1 cellular context compared by ENCODE assay signal in the genomic region with DNA sequence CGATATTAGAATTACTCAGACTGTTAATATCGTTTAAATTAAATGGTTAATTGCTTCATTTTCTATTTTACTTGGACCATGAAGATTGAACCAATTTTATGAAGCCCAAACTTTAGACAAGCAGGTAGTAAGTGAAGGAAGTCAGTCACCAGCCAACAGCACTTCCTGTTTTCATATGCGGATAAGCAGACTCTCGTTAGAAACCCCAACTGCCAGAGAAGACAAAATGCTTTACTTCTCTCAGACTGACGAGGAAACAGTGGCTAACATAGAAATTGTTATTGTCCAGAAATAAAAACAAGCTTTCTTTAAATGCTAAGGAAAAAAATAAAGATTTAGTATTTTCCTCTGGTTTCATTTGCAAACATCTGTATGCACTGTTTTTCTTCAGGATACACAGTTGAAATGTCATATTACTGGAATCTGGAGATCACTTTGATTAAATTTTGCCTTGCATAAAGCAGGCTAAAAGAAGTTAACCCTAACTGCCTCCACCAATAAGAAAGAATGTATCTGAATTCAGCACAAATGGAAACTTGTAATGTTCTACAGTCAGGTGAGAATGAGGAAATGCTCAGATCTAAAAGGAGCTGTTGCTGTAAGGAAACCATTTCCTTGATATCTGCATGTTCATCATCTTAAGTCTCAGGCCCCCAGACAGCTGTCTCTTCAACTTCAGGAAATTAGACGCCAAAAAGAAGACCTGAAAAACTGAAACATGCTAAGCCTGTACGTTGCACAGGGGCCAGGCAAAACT.
TF ChIP-seq lines count a peak whose summit lies in the region.

No MANE protein-coding gene starts in this region.

TF ChIP-seq in K562, 482 proteins besides CTCF, POLR2A, EP300 and RAD21 (continued from another document and continues in another):
- 0 out of 6 replicates have a peak, but pooled peaks of 1 of the 3 experiments have one; percentile 5 for TF ChIP-seq ZBTB11 (CRISPR knock-in tag; IDR thresholded peaks at IDR 0.05)
- no peak for TF ChIP-seq CEBPB (tag; IDR thresholded peaks at IDR 0.05)
- no peak for TF ChIP-seq POLR2G (IDR thresholded peaks at IDR 0.05; ENCODE audit: low read depth, low read length)
- peak; percentile 49; the same call in 1 of the 2 replicates for TF ChIP-seq ELF2 (CRISPR knock-in tag; IDR thresholded peaks at IDR 0.05)
- TF ChIP-seq ZBTB5 (IDR thresholded peaks at IDR 0.05) = no peak
- no peak for TF ChIP-seq ZNF282 (CRISPR knock-in tag; IDR thresholded peaks at IDR 0.05)
- peak; percentile 79 for TF ChIP-seq BRD4 (IDR thresholded peaks at IDR 0.05)
- peak in 1 of 2 experiments; percentile 69; a peak in 2 of 4 replicates for TF ChIP-seq ZNF639 (CRISPR knock-in tag; conservative IDR thresholded peaks at IDR 0.05 in 1 of 2, IDR thresholded peaks at IDR 0.05 in 1 of 2)
- peak in 1 of 2 experiments; percentile 61; a peak in 2 of 4 replicates for TF ChIP-seq ETV6 (IDR thresholded peaks at IDR 0.05; ENCODE audit: borderline replicate concordance in 1 of 2, low read depth in 2 of 2, low read length in 1 of 2)
- no peak for TF ChIP-seq ETV6 (CRISPR knock-in tag; IDR thresholded peaks at IDR 0.05; ENCODE audit: borderline replicate concordance)
- TF ChIP-seq GABPA (tag; conservative IDR thresholded peaks at IDR 0.05; ENCODE audit: low read depth) = peak; percentile 70
- no peak for TF ChIP-seq JUN (IDR thresholded peaks at IDR 0.05; ENCODE audit: borderline replicate concordance, low read depth, low read length)
- no peak for TF ChIP-seq JUN (CRISPR knock-in tag; IDR thresholded peaks at IDR 0.05; ENCODE audit: borderline replicate concordance)
- peak; percentile 73 for TF ChIP-seq ZNF766 (CRISPR knock-in tag; conservative IDR thresholded peaks at IDR 0.05)
- TF ChIP-seq CHD2 (IDR thresholded peaks at IDR 0.05; ENCODE audit: low read depth, low read length) = no peak
- no peak for TF ChIP-seq BDP1 (IDR thresholded peaks at IDR 0.05; ENCODE audit: insufficient read depth, insufficient read length)
- no peak; the same call in 1 of the 2 replicates for TF ChIP-seq DMBX1 (CRISPR knock-in tag; IDR thresholded peaks at IDR 0.05; ENCODE audit: borderline replicate concordance)
- peak; percentile 42; the same call in 1 of the 2 replicates for TF ChIP-seq PKNOX1 (IDR thresholded peaks at IDR 0.05)
- no peak for TF ChIP-seq PBX2 (CRISPR knock-in tag; IDR thresholded peaks at IDR 0.05; ENCODE audit: low read depth)
- peak; percentile 37; the same call in 1 of the 2 replicates for TF ChIP-seq PBX2 (tag; conservative IDR thresholded peaks at IDR 0.05; ENCODE audit: low read depth)
- TF ChIP-seq GTF2A2 (tag; IDR thresholded peaks at IDR 0.05) = 0 out of 2 replicates have a peak, but pooled peaks have one; percentile 9
- TF ChIP-seq IRF1 (CRISPR knock-in tag; IDR thresholded peaks at IDR 0.05; ENCODE audit: borderline replicate concordance) = no peak
- peak; percentile 22 for TF ChIP-seq ASH1L (IDR thresholded peaks at IDR 0.05; ENCODE audit: borderline replicate concordance, low read depth, partially characterized antibody)
- TF ChIP-seq PHTF2 (CRISPR knock-in tag; IDR thresholded peaks at IDR 0.05) = no peak
- peak; percentile 44; the same call in 1 of the 2 replicates for TF ChIP-seq CXXC5 (CRISPR knock-in tag; IDR thresholded peaks at IDR 0.05)
- no peak for TF ChIP-seq CEBPG (CRISPR knock-in tag; IDR thresholded peaks at IDR 0.05)
- TF ChIP-seq CEBPG (tag; conservative IDR thresholded peaks at IDR 0.05 in 1 of 2, IDR thresholded peaks at IDR 0.05 in 1 of 2) = 0 out of 4 replicates have a peak, but pooled peaks of 1 of the 2 experiments have one; percentile 9
- TF ChIP-seq KDM5B (IDR thresholded peaks at IDR 0.05; ENCODE audit: insufficient replicate concordance, low read depth, low read length) = peak; percentile 3
- TF ChIP-seq, protein P1, sequence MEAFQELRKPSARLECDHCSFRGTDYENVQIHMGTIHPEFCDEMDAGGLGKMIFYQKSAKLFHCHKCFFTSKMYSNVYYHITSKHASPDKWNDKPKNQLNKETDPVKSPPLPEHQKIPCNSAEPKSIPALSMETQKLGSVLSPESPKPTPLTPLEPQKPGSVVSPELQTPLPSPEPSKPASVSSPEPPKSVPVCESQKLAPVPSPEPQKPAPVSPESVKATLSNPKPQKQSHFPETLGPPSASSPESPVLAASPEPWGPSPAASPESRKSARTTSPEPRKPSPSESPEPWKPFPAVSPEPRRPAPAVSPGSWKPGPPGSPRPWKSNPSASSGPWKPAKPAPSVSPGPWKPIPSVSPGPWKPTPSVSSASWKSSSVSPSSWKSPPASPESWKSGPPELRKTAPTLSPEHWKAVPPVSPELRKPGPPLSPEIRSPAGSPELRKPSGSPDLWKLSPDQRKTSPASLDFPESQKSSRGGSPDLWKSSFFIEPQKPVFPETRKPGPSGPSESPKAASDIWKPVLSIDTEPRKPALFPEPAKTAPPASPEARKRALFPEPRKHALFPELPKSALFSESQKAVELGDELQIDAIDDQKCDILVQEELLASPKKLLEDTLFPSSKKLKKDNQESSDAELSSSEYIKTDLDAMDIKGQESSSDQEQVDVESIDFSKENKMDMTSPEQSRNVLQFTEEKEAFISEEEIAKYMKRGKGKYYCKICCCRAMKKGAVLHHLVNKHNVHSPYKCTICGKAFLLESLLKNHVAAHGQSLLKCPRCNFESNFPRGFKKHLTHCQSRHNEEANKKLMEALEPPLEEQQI (IDR thresholded peaks at IDR 0.05) = peak; percentile 18; the same call in 1 of the 2 replicates
- no peak for TF ChIP-seq E4F1 (CRISPR knock-in tag; IDR thresholded peaks at IDR 0.05; ENCODE audit: borderline replicate concordance)
- TF ChIP-seq, protein P2, sequence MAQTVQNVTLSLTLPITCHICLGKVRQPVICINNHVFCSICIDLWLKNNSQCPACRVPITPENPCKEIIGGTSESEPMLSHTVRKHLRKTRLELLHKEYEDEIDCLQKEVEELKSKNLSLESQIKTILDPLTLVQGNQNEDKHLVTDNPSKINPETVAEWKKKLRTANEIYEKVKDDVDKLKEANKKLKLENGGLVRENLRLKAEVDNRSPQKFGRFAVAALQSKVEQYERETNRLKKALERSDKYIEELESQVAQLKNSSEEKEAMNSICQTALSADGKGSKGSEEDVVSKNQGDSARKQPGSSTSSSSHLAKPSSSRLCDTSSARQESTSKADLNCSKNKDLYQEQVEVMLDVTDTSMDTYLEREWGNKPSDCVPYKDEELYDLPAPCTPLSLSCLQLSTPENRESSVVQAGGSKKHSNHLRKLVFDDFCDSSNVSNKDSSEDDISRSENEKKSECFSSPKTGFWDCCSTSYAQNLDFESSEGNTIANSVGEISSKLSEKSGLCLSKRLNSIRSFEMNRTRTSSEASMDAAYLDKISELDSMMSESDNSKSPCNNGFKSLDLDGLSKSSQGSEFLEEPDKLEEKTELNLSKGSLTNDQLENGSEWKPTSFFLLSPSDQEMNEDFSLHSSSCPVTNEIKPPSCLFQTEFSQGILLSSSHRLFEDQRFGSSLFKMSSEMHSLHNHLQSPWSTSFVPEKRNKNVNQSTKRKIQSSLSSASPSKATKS (CRISPR knock-in tag; IDR thresholded peaks at IDR 0.05) = no peak
- no peak for TF ChIP-seq ZNF77 (CRISPR knock-in tag; IDR thresholded peaks at IDR 0.05)
- no peak for TF ChIP-seq SIX5 (IDR thresholded peaks at IDR 0.05; ENCODE audit: borderline replicate concordance in 1 of 2, insufficient read depth in 1 of 2, low read depth in 1 of 2, low read length in 2 of 2)
- TF ChIP-seq L3MBTL2 (IDR thresholded peaks at IDR 0.05) = 0 out of 2 replicates have a peak, but pooled peaks have one; percentile 12
- TF ChIP-seq NR1H2 (CRISPR knock-in tag; IDR thresholded peaks at IDR 0.05) = no peak
- TF ChIP-seq MTA1 (IDR thresholded peaks at IDR 0.05; ENCODE audit: borderline replicate concordance) = 0 out of 2 replicates have a peak, but pooled peaks have one; percentile 32
